Comparison of ENCODE assay signal across 2 cellular contexts in genomic region chr10:122017926-122018325, GRCh38. TPM values are rescaled to one million over a fixed set of nuclear protein-coding genes. Genes with fewer than 3 reads are reported as not detected.
"Had no signal": no experiment of that assay in that cellular context is flagged by ENCODE, and none has a peak within 500 bp of the region (broad histone marks: within the 10 kb centered on the region; RNA-seq: fewer than 3 reads in every experiment).

No MANE protein-coding gene starts in this region.

RNA-seq across cellular contexts. Expression of gene TACC2, which starts 29.0 kb away (rescaled TPM):
- total RNA-seq: activated naive CD4-positive, alpha-beta T cell treated with anti-CD3 and anti-CD28 coated beads, Interleukin-2, amount 50 U/mL, for 72 hours; natural killer cell had no signal
